9 cellular contexts compared by ENCODE assay signal in the genomic region with DNA sequence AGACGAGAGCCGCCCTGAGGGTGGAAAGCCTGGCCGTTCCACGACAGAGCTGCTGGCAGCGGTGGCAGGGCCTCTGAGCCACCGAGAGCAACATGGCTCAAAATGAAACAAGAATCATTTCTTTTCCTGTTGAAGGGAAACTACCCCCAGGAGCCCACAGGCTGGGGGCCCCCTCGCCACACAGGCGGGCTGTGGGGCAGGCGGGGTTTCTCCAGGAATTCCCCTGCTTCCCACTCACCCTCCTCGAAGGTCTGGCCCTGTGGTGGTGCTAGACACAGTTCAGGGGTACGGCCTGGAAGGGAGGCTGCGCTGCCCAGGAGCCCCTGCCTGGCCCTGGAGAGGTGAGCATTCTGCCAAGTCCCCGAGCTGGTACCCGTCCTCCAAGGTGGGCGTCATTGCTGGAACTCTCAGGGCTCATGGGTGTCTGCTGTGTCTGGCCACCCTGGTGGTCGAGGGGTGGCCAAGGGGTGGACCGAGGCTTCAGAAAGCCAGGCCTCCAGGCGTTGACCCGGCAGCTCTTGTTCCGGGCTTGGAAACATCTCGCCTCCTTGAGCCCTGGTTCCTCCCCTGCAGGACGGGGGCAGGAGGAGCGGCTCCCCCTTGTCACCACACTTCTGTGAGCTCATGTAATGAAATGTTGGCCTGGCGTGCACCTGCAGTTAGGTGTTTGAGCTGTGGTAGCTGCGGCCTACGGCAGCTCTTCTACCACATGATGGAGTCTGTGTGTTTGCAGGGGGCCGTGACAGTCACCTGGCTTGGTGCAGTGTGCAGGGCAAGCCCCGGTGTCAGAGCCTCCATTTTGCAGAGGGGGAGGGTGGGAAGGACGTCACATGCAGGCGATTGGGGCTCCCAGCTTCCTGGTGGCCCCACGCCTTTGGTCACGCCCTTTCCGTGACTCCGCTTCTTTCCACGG.
DNase-seq lines count a peak whose midpoint lies in the region; ATAC-seq and TF ChIP-seq lines count a peak whose summit lies in the region.
"Had no signal": no experiment of that assay in that cellular context is flagged by ENCODE, and none has a peak within 500 bp of the region (broad histone marks: within the 10 kb centered on the region; RNA-seq: fewer than 3 reads in every experiment).

No MANE protein-coding gene starts in this region.

- peak overlapping the region; percentile 92 for H3K27ac Mint-ChIP-seq in activated T-helper 2 cell treated with anti-CD3 and anti-CD28 coated beads, Interferon-gamma antibody, Interleukin-2, Interleukin-4, amounts not matched to agents 10 μg/mL and 5 μg/mL and 100 μg/mL, durations not matched to agents 14 hours and 24 hours and 36 hours

- TF ChIP-seq CTCF in foreskin fibroblast (IDR thresholded peaks at IDR 0.05; ENCODE audit: low read depth, low read length), result no peak

- ATAC-seq in GM19438 (IDR thresholded peaks at IDR 0.05; ENCODE audit: low read depth, unreplicated experiment) (peak; percentile 39), HG03460 (IDR thresholded peaks at IDR 0.05; ENCODE audit: unreplicated experiment) (peak; percentile 46)

- peak; percentile 55 for DNase-seq in activated T-helper 2 cell treated with anti-CD3 and anti-CD28 coated beads, Interferon-gamma antibody, Interleukin-2, Interleukin-4, amounts not matched to agents 10 μg/mL and 5 μg/mL and 100 μg/mL, durations not matched to agents 14 hours and 24 hours and 36 hours (ENCODE audit: low spot score)
- peak; percentile 78 to 84 for DNase-seq in stimulated activated CD4-positive, alpha-beta T cell treated with anti-CD3 and anti-CD28 coated beads, Interleukin-2, amount 100 ng/mL, for 24 hours
- DNase-seq in COR-L47 (lab: John Stamatoyannopoulos, UW) (no peak), foreskin fibroblast (no peak), medulla oblongata (ENCODE audit: extremely low spot score) (no peak), globus pallidus (ENCODE audit: low spot score) (no peak)

- peaks cover 5% of the 10 kb centered on the region for H3K9me3 Mint-ChIP-seq in activated T-helper 2 cell treated with anti-CD3 and anti-CD28 coated beads, Interferon-gamma antibody, Interleukin-2, Interleukin-4, amounts not matched to agents 10 μg/mL and 5 μg/mL and 100 μg/mL, durations not matched to agents 14 hours and 24 hours and 36 hours

- peaks cover 7% of the 10 kb centered on the region for H3K27me3 Mint-ChIP-seq in activated T-helper 2 cell treated with anti-CD3 and anti-CD28 coated beads, Interferon-gamma antibody, Interleukin-2, Interleukin-4, amounts not matched to agents 10 μg/mL and 5 μg/mL and 100 μg/mL, durations not matched to agents 14 hours and 24 hours and 36 hours (ENCODE audit: low read depth)

- H3K4me3 ChIP-seq in foreskin fibroblast (ENCODE audit: low read depth in 1 of 2, low read length in 2 of 2), result no peak overlapping the region
- H3K4me3 ChIP-seq: SJSA1 had no signal

- H3K4me1 Mint-ChIP-seq in activated T-helper 2 cell treated with anti-CD3 and anti-CD28 coated beads, Interferon-gamma antibody, Interleukin-2, Interleukin-4, amounts not matched to agents 10 μg/mL and 5 μg/mL and 100 μg/mL, durations not matched to agents 14 hours and 24 hours and 36 hours (ENCODE audit: low read depth), result peaks cover 44% of the 10 kb centered on the region

- peak overlapping the region; percentile 78 for H3K4me3 Mint-ChIP-seq in activated T-helper 2 cell treated with anti-CD3 and anti-CD28 coated beads, Interferon-gamma antibody, Interleukin-2, Interleukin-4, amounts not matched to agents 10 μg/mL and 5 μg/mL and 100 μg/mL, durations not matched to agents 14 hours and 24 hours and 36 hours (ENCODE audit: low read depth)

- intact Hi-C loops in activated T-helper 2 cell treated with anti-CD3 and anti-CD28 coated beads, Interferon-gamma antibody, Interleukin-2, Interleukin-4, amounts not matched to agents 10 μg/mL and 5 μg/mL and 100 μg/mL, durations not matched to agents 14 hours and 24 hours and 36 hours (cut with micrococcal nuclease), result loop anchor here (2.0 to 10.0 kb wide), 5 partner anchors 15 to 324 kb away; partner anchors contain the start of genes BRD3, RNU6ATAC and RXRA

- peaks cover 6% of the 10 kb centered on the region for H3K36me3 Mint-ChIP-seq in activated T-helper 2 cell treated with anti-CD3 and anti-CD28 coated beads, Interferon-gamma antibody, Interleukin-2, Interleukin-4, amounts not matched to agents 10 μg/mL and 5 μg/mL and 100 μg/mL, durations not matched to agents 14 hours and 24 hours and 36 hours (ENCODE audit: low read depth)

Comparison
In these comparisons a context has a peak if more than half of its experiments do, and no peak if none do; other contexts are left out.
1. DNase-seq: peak in activated T-helper 2 cell treated with anti-CD3 and anti-CD28 coated beads, Interferon-gamma antibody, Interleukin-2, Interleukin-4, amounts not matched to agents 10 μg/mL and 5 μg/mL and 100 μg/mL, durations not matched to agents 14 hours and 24 hours and 36 hours (single experiment) and stimulated activated CD4-positive, alpha-beta T cell treated with anti-CD3 and anti-CD28 coated beads, Interleukin-2, amount 100 ng/mL, for 24 hours (2 of 2); none in COR-L47 (single experiment), foreskin fibroblast (0 of 2), medulla oblongata (single experiment) and globus pallidus (single experiment).